Comparison of ENCODE assay signal across 17 cellular contexts in the genomic region with DNA sequence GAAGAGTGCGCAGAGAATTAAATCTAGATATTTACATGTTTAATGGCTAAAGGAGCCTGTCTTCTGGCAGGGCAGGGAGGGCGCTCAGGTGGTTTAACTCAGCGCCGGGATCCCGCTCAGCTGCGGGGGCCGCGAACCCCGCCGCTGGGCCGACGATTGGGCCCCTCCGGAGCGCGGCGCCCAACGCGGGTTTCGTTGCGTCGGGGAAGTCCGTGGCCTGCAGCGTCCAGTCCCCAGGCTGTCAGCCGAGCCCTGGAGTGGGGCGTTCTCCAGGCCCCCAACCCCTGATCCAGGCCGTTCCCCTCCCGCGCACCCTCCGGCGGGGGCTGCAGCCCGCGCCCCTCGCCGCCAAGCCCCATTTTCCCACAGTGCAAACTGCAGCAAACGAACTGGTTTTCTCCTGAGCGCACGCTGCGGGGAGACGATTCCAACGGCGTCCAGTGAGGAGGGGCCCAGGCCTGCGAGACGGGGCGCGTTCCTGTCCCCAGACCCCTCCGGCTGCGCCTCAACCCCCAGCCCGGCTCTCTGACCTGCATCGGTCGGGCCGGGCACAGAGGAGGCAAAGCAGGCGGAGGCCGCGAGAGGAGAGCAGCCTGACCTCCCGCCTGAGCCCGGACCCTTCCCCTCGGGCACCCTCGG. TPM values are rescaled to one million over a fixed set of nuclear protein-coding genes. Genes with fewer than 3 reads are reported as not detected.
DNase-seq lines count a peak whose midpoint lies in the region; ATAC-seq, FAIRE-seq and TF ChIP-seq lines count a peak whose summit lies in the region.
"Had no signal": no experiment of that assay in that cellular context is flagged by ENCODE, and none has a peak within 500 bp of the region (broad histone marks: within the 10 kb centered on the region; RNA-seq: fewer than 3 reads in every experiment).

No MANE protein-coding gene starts in this region.

- H2BK120ac ChIP-seq in H1 (replicated peaks; ENCODE audit: low read depth, low read length) = no peak overlapping the region

- H3K79me1 ChIP-seq in H1 (ENCODE audit: low read depth, low read length) = no peaks in the 10 kb centered on the region

- peaks cover 47% of the 10 kb centered on the region for H3K36me3 Mint-ChIP-seq in Calu3 (ENCODE audit: insufficient read depth, unreplicated experiment)
- peaks cover 10% of the 10 kb centered on the region for H3K36me3 Mint-ChIP-seq in stimulated activated effector memory CD8-positive, alpha-beta T cell treated with anti-CD3 and anti-CD28 coated beads, Interleukin-12 subunit alpha, Interleukin-12 subunit beta, amount 100 ng/mL, for 72 hours

- H4K20me1 ChIP-seq in H1 (replicated peaks in 1 of 2; ENCODE audit: control insufficient read depth in 1 of 2, insufficient read depth in 2 of 2, low read length in 2 of 2) (peaks cover 6 to 8% of the 10 kb centered on the region in 2 experiments), neural cell (ENCODE audit: insufficient read depth) (no peaks in the 10 kb centered on the region)

- H3K27ac ChIP-seq in H1 (ENCODE audit: low read depth, low read length) = no peak overlapping the region
- H3K27ac ChIP-seq in neural cell (ENCODE audit: low read length) = no peak overlapping the region

- H3K9ac ChIP-seq in NT2/D1 (ENCODE audit: insufficient read length, low read depth) (peak overlapping the region; percentile 67), H1 (replicated peaks in 1 of 4; ENCODE audit: extremely low read depth in 1 of 4, low read depth in 3 of 4, low read length in 3 of 4) (no peak overlapping the region), neural cell (ENCODE audit: low read length) (peak overlapping the region; percentile 26)

- no peak overlapping the region for H3K56ac ChIP-seq in H1 (replicated peaks; ENCODE audit: insufficient read length, low read depth, low read length)

- no peak overlapping the region for H2AK5ac ChIP-seq in H1 (ENCODE audit: low read depth, low read length)

- H2BK15ac ChIP-seq in H1 (ENCODE audit: low read length) = no peak overlapping the region

- H3K23ac ChIP-seq in H1 (ENCODE audit: insufficient read length) = no peak overlapping the region

- TF ChIP-seq POLR2A in H1 (IDR thresholded peaks at IDR 0.05; ENCODE audit: control extremely low read depth in 1 of 2, low read depth in 2 of 2, low read length in 2 of 2) = no peak

- H4K5ac ChIP-seq in H1 (ENCODE audit: insufficient read length, low read depth, low read length) = no peak overlapping the region

- intact Hi-C loops in Calu3 (cut with micrococcal nuclease; ENCODE audit: unreplicated experiment) = no loop called here

- H3K14ac ChIP-seq in H1 (ENCODE audit: insufficient read length) = no peak overlapping the region

- H2BK5ac ChIP-seq in H1 (ENCODE audit: low read depth, low read length) = no peak overlapping the region

- no TSS peak for BruUV-seq in Calu3 (replicated peaks; lab: Mats Ljungman, UMichigan)

- no peaks in the 10 kb centered on the region for H3K9me3 ChIP-seq in NT2/D1 (ENCODE audit: insufficient read depth, low read length)
- H3K9me3 ChIP-seq in H1 (ENCODE audit: insufficient read depth in 2 of 2, low read depth in 1 of 2, low read length in 1 of 2) = no peaks in the 10 kb centered on the region; a peak in 1 of 4 replicates
- no peaks in the 10 kb centered on the region for H3K9me3 ChIP-seq in neural cell (ENCODE audit: low read length)

- POLR2A ChIA-PET in H1 (lab: Charles Lee; ENCODE audit: partially characterized antibody) = interaction anchor here (1.2 to 3.6 kb wide), 3 partner anchors 12 to 45 kb away, joined by 3 to 21 read pairs (median 14); no protein-coding TSS in a partner anchor

- H3K4me3 Mint-ChIP-seq in Calu3 (ENCODE audit: low read depth, unreplicated experiment) = peak overlapping the region; percentile 64
- no peak overlapping the region for H3K4me3 Mint-ChIP-seq in stimulated activated effector memory CD8-positive, alpha-beta T cell treated with anti-CD3 and anti-CD28 coated beads, Interleukin-12 subunit alpha, Interleukin-12 subunit beta, amount 100 ng/mL, for 72 hours
- H3K4me3 Mint-ChIP-seq: activated naive CD8-positive, alpha-beta T cell treated with anti-CD3 and anti-CD28 coated beads, Interleukin-2, amount 50 U/mL, for 24 hours had no signal

- no peak for TF ChIP-seq RAD21 in H1 (IDR thresholded peaks at IDR 0.05 in 1 of 2, conservative IDR thresholded peaks at IDR 0.05 in 1 of 2; ENCODE audit: low read depth in 2 of 2, low read length in 2 of 2)
- TF ChIP-seq RAD21 in neural cell (conservative IDR thresholded peaks at IDR 0.05) = no peak

- H3K23me2 ChIP-seq in H1 (ENCODE audit: low read depth, low read length) = peaks cover 5% of the 10 kb centered on the region; the same call in 1 of the 2 replicates

- H3K4me3 ChIP-seq in NT2/D1 (ENCODE audit: insufficient read length, low read depth) (peak overlapping the region; percentile 37), H1 (ENCODE audit: extremely low read depth in 1 of 4, insufficient read depth in 2 of 4, low read depth in 3 of 4, low read length in 4 of 4) (peak overlapping the region in 1 of 4 experiments; percentile 59; a peak in 2 of 8 replicates), neural cell (ENCODE audit: low read length) (peak overlapping the region; percentile 38)

- H3K79me2 ChIP-seq in H1 (ENCODE audit: control insufficient read depth in 1 of 2, insufficient read depth in 2 of 2, low read length in 2 of 2) (no peaks in the 10 kb centered on the region), neural cell (replicated peaks; ENCODE audit: insufficient read depth, low read length) (no peaks in the 10 kb centered on the region)

- peak overlapping the region; percentile 91 for H3K27ac Mint-ChIP-seq in Calu3 (ENCODE audit: unreplicated experiment)
- no peak overlapping the region for H3K27ac Mint-ChIP-seq in stimulated activated effector memory CD8-positive, alpha-beta T cell treated with anti-CD3 and anti-CD28 coated beads, Interleukin-12 subunit alpha, Interleukin-12 subunit beta, amount 100 ng/mL, for 72 hours
- H3K27ac Mint-ChIP-seq: activated CD4-positive, alpha-beta memory T cell treated with anti-CD3 and anti-CD28 coated beads, Interleukin-2, amount 10 ng/mL, durations not matched to agents 7 days and 5 days; activated naive CD8-positive, alpha-beta T cell treated with anti-CD3 and anti-CD28 coated beads, Interleukin-2, amount 50 U/mL, for 24 hours; stimulated activated naive CD8-positive, alpha-beta T cell treated with anti-CD3 and anti-CD28 coated beads, Interleukin-15, amount 100 ng/mL, for 72 hours had no signal

- TF ChIP-seq EP300 in H1 (IDR thresholded peaks at IDR 0.05; ENCODE audit: borderline replicate concordance in 1 of 2, low read depth in 2 of 2, low read length in 2 of 2) = no peak
- TF ChIP-seq EP300 in neural cell (conservative IDR thresholded peaks at IDR 0.05; ENCODE audit: poor library complexity, severe bottlenecking) = no peak

- H2AFZ ChIP-seq in H1 (ENCODE audit: low read length) (no peak overlapping the region), neural cell (ENCODE audit: low read depth, low read length) (no peak overlapping the region)

- no peaks in the 10 kb centered on the region for H3K9me2 ChIP-seq in neural cell (ENCODE audit: insufficient read depth, low read length)

- H3K4me1 ChIP-seq in NT2/D1 (ENCODE audit: insufficient read depth, insufficient read length) (peaks cover 37% of the 10 kb centered on the region), H1 (replicated peaks in 1 of 4; ENCODE audit: control insufficient read depth in 3 of 4, insufficient read depth in 4 of 4, low read length in 3 of 4) (peaks cover 0 to 51% (median 27%) of the 10 kb centered on the region in 4 experiments; a peak in 6 of 7 replicates)

- no peaks in the 10 kb centered on the region for H3K36me3 ChIP-seq in NT2/D1 (ENCODE audit: insufficient read depth, insufficient read length, low read length)
- H3K36me3 ChIP-seq in H1 (ENCODE audit: control insufficient read depth in 2 of 4, insufficient read depth in 4 of 4, low read length in 3 of 4) = peaks cover 0 to 22% (median 0%) of the 10 kb centered on the region in 4 experiments; a peak in 1 of 8 replicates
- H3K36me3 ChIP-seq in neural cell (ENCODE audit: insufficient read depth, low read length) = no peaks in the 10 kb centered on the region

- H3F3A ChIP-seq in neural cell (ENCODE audit: insufficient read depth, low read length, poor library complexity, severe bottlenecking) = no peaks in the 10 kb centered on the region

- CTCF ChIA-PET in Calu3 (lab: Charles Lee) = no interaction called here
- CTCF ChIA-PET in H1 (lab: Charles Lee; ENCODE audit: partially characterized antibody) = interaction anchor here (2.4 to 3.3 kb wide), 2 partner anchors 19 to 76 kb away, joined by 8 to 24 read pairs; no protein-coding TSS in a partner anchor

- peak overlapping the region; percentile 24; the same call in 1 of the 2 replicates for H3K18ac ChIP-seq in H1 (ENCODE audit: extremely low read depth, low read length)

- H3K27me3 Mint-ChIP-seq in Calu3 (ENCODE audit: unreplicated experiment) = no peaks in the 10 kb centered on the region

- no peak for DNase-seq in Calu3
- DNase-seq in NT2/D1 (ENCODE audit: low read depth, low spot score) = no peak
- peak in 1 of 2 experiments; percentile 65 for DNase-seq in H1 (ENCODE audit: low read depth in 1 of 2, low spot score in 2 of 2)
- DNase-seq in activated CD8-positive, alpha-beta memory T cell treated with anti-CD3 and anti-CD28 coated beads, Interleukin-2, amount 50 U/mL, for 4 hours = no peak
- DNase-seq in stimulated activated effector memory CD8-positive, alpha-beta T cell treated with anti-CD3 and anti-CD28 coated beads, Interleukin-12 subunit alpha, Interleukin-12 subunit beta, amount 100 ng/mL, for 72 hours (ENCODE audit: low spot score in 2 of 2) = no peak
- DNase-seq: activated naive CD8-positive, alpha-beta T cell treated with anti-CD3 and anti-CD28 coated beads, Interleukin-2, amount 50 U/mL, for 24 hours; head of caudate nucleus; islet precursor cell; NCI-H2029; NCI-H510A treated with DMSO at 0.1 percent for 48 hours; stimulated activated naive CD8-positive, alpha-beta T cell treated with anti-CD3 and anti-CD28 coated beads, Interleukin-15, amount 100 ng/mL, for 72 hours had no signal

- H3K27me3 ChIP-seq in NT2/D1 (ENCODE audit: insufficient read depth, insufficient read length) = peaks cover 79% of the 10 kb centered on the region
- H3K27me3 ChIP-seq in H1 (replicated peaks in 1 of 4; ENCODE audit: control insufficient read depth in 3 of 4, extremely low read depth in 1 of 4, insufficient read depth in 3 of 4, low read length in 3 of 4) = peaks cover 80 to 98% (median 90%) of the 10 kb centered on the region in 4 experiments
- H3K27me3 ChIP-seq in neural cell (ENCODE audit: insufficient read depth, low read depth, low read length) = peaks cover 82% of the 10 kb centered on the region

- no peaks in the 10 kb centered on the region for H3K9me3 Mint-ChIP-seq in Calu3 (ENCODE audit: low read depth, unreplicated experiment)
- H3K9me3 Mint-ChIP-seq in stimulated activated effector memory CD8-positive, alpha-beta T cell treated with anti-CD3 and anti-CD28 coated beads, Interleukin-12 subunit alpha, Interleukin-12 subunit beta, amount 100 ng/mL, for 72 hours = no peaks in the 10 kb centered on the region
- H3K9me3 Mint-ChIP-seq: activated CD4-positive, alpha-beta memory T cell treated with anti-CD3 and anti-CD28 coated beads, Interleukin-2, amount 10 ng/mL, durations not matched to agents 7 days and 5 days; activated naive CD8-positive, alpha-beta T cell treated with anti-CD3 and anti-CD28 coated beads, Interleukin-2, amount 50 U/mL, for 24 hours; central memory CD8-positive, alpha-beta T cell; stimulated activated naive CD8-positive, alpha-beta T cell treated with anti-CD3 and anti-CD28 coated beads, Interleukin-15, amount 100 ng/mL, for 72 hours had no signal

- no peaks in the 10 kb centered on the region for H3K4me1 Mint-ChIP-seq in Calu3 (ENCODE audit: low read depth, unreplicated experiment)
- peaks cover 14% of the 10 kb centered on the region for H3K4me1 Mint-ChIP-seq in stimulated activated effector memory CD8-positive, alpha-beta T cell treated with anti-CD3 and anti-CD28 coated beads, Interleukin-12 subunit alpha, Interleukin-12 subunit beta, amount 100 ng/mL, for 72 hours

- peak overlapping the region; percentile 60; the same call in 1 of the 2 replicates for H2BK12ac ChIP-seq in H1 (ENCODE audit: low read depth, low read length)

- H3K4ac ChIP-seq in H1 (replicated peaks; ENCODE audit: insufficient read length, low read depth, low read length) = no peak overlapping the region

- H3K4me2 ChIP-seq in H1 (ENCODE audit: insufficient read depth in 1 of 2, low read depth in 2 of 2, low read length in 2 of 2) (peak overlapping the region; percentile 66 to 70; a peak in 3 of 4 replicates), neural cell (ENCODE audit: low read length) (no peak overlapping the region)

- H2BK20ac ChIP-seq in H1 (ENCODE audit: low read length) = peak overlapping the region; percentile 10; the same call in 1 of the 2 replicates

- WGBS in H1 (ENCODE audit: extremely low coverage in 1 of 2, insufficient coverage in 1 of 2, insufficient read length in 1 of 2, insufficient replicate concordance in 2 of 2, low coverage in 1 of 2, low lambda C conversion rate in 2 of 2, missing lambda C conversion rate in 1 of 2), 2 experiments = 1% methylated on average over 37 of the region's 58 CpGs; no CpG with 5 or more reads in 1 of the 2 experiments

- ATAC-seq in stimulated activated effector memory CD8-positive, alpha-beta T cell treated with anti-CD3 and anti-CD28 coated beads, Interleukin-12 subunit alpha, Interleukin-12 subunit beta, amount 100 ng/mL, for 72 hours = no peak
- no peak for ATAC-seq in GM21515 (IDR thresholded peaks at IDR 0.05; ENCODE audit: unreplicated experiment)
- no peak for ATAC-seq in GM21423 (IDR thresholded peaks at IDR 0.05; ENCODE audit: unreplicated experiment)
- ATAC-seq: activated naive CD8-positive, alpha-beta T cell treated with anti-CD3 and anti-CD28 coated beads, Interleukin-2, amount 50 U/mL, for 24 hours; stimulated activated naive CD8-positive, alpha-beta T cell treated with anti-CD3 and anti-CD28 coated beads, Interleukin-15, amount 100 ng/mL, for 72 hours had no signal

- no peak overlapping the region for H4K91ac ChIP-seq in H1 (replicated peaks; ENCODE audit: insufficient read length, low read length)

- no peak overlapping the region for H4K8ac ChIP-seq in H1 (ENCODE audit: extremely low read depth, insufficient read depth, low read length)

- TF ChIP-seq CTCF in Calu3 (IDR thresholded peaks at IDR 0.05; ENCODE audit: unreplicated experiment) (no peak), H1 (IDR thresholded peaks at IDR 0.05; ENCODE audit: control extremely low read depth in 1 of 3, insufficient read depth in 1 of 3, low read depth in 1 of 3, low read length in 3 of 3) (no peak), neural cell (IDR thresholded peaks at IDR 0.05; ENCODE audit: poor library complexity, severe bottlenecking) (no peak)

- no peak for FAIRE-seq in H1 (lab: Jason Lieb, UNC)

RNA-seq across cellular contexts. Expression of a gene that starts 4.5 kb away (rescaled TPM):
- total RNA-seq in Calu3 (2022) = 20.0 and 25.7 TPM in 2 replicates
- total RNA-seq in H1 (2021; fragmentation: NEBNext Ultra II Directional; extraction: Animal tissue kit (Norgen Biotek cat#: 25700)) = not detected in 2 replicates
- polyA plus RNA-seq in H1 (2011; rRNA removed) = not detected in 2 replicates
- not detected for polyA plus RNA-seq in H1 (2011; cell fraction: cytosol; rRNA removed)
- not detected for polyA plus RNA-seq in H1 (2011; cell fraction: nucleus; rRNA removed)
- 0.04 TPM in 1 of 4 replicates, not detected in the others for polyA plus RNA-seq in H1 (2012, experiment 1 of 2)
- 0.01 TPM for polyA plus RNA-seq in H1 (2012, experiment 2 of 2)
- polyA plus RNA-seq in H1 (2013, experiment 1 of 2) = not detected
- not detected for polyA plus RNA-seq in H1 (2013, experiment 2 of 2)
- polyA minus RNA-seq in H1 (2011; rRNA and poly(A)+ RNA removed) = not detected in 2 replicates
- not detected for polyA minus RNA-seq in H1 (2011; cell fraction: cytosol; rRNA and poly(A)+ RNA removed)
- polyA minus RNA-seq in H1 (2011; cell fraction: nucleus; rRNA and poly(A)+ RNA removed) = not detected
- 0.45 and 1.6 TPM in 2 replicates for polyA plus RNA-seq in neural cell
- polyA minus RNA-seq in neural cell = 1.2 TPM in 2 replicates
- total RNA-seq: activated CD4-positive, alpha-beta memory T cell treated with anti-CD3 and anti-CD28 coated beads, Interleukin-2, amount 10 ng/mL, durations not matched to agents 7 days and 5 days; esophagus mucosa had no signal

Comparison
In these comparisons a context has a peak if more than half of its experiments do, and no peak if none do; other contexts are left out.
1. H3K9ac ChIP-seq: peak in NT2/D1 (single experiment) and neural cell (single experiment); none in H1 (0 of 4).
2. RNA of a gene that starts 4.5 kb away (total RNA-seq): 20.0 to 25.7 TPM in Calu3; not detected in H1; every median in the first group is over 10 times any median in the second.